ENCODE assay signal across 25 cellular contexts in genomic region chr5:173826179-173826920, GRCh38.
DNase-seq lines count a peak whose midpoint lies in the region; ATAC-seq, FAIRE-seq and TF ChIP-seq lines count a peak whose summit lies in the region.
"Had no signal": no experiment of that assay in that cellular context is flagged by ENCODE, and none has a peak within 500 bp of the region (broad histone marks: within the 10 kb centered on the region; RNA-seq: fewer than 3 reads in every experiment).

No MANE protein-coding gene starts in this region.

- H3K4me3 Mint-ChIP-seq in Caco-2 (ENCODE audit: unreplicated experiment) = no peak overlapping the region
- H3K4me3 Mint-ChIP-seq in astrocyte (ENCODE audit: unreplicated experiment) = no peak overlapping the region
- H3K4me3 Mint-ChIP-seq: central memory CD8-positive, alpha-beta T cell; mesothelial cell of epicardium; natural killer cell treated with Interleukin-12 subunit alpha and Interleukin-12 subunit beta and Interleukin-15 and Interleukin-18, amount 100 ng/mL, for 72 hours; stimulated activated naive CD8-positive, alpha-beta T cell treated with anti-CD3 and anti-CD28 coated beads, Interleukin-15, amount 100 ng/mL, for 72 hours had no signal

- in situ Hi-C loops in GM13977 (cut with MboI; ENCODE audit: low pct_unique_long_range_greater_than_20kb, low sequenced_read_pairs, unreplicated experiment) = no loop called here

- no peak overlapping the region for H3K4me2 ChIP-seq in astrocyte (ENCODE audit: low read length)

- ATAC-seq in upper lobe of left lung (ENCODE audit: low FRiP score in 2 of 2) (no peak), HG03342 (IDR thresholded peaks at IDR 0.05; ENCODE audit: unreplicated experiment) (no peak)
- ATAC-seq: activated naive CD4-positive, alpha-beta T cell treated with anti-CD3 and anti-CD28 coated beads, Interleukin-2, amount 50 U/mL, for 72 hours; HCT116; natural killer cell treated with Interleukin-12 subunit alpha and Interleukin-12 subunit beta and Interleukin-15 and Interleukin-18, amount 100 ng/mL, for 72 hours; stimulated activated naive CD8-positive, alpha-beta T cell treated with anti-CD3 and anti-CD28 coated beads, Interleukin-15, amount 100 ng/mL, for 72 hours had no signal

- peaks cover 6% of the 10 kb centered on the region for H3K36me3 Mint-ChIP-seq in Caco-2 (ENCODE audit: insufficient read depth, unreplicated experiment)
- no peaks in the 10 kb centered on the region for H3K36me3 Mint-ChIP-seq in astrocyte (ENCODE audit: low read depth, unreplicated experiment)
- H3K36me3 Mint-ChIP-seq: mesothelial cell of epicardium; natural killer cell treated with Interleukin-12 subunit alpha and Interleukin-12 subunit beta and Interleukin-15 and Interleukin-18, amount 100 ng/mL, for 72 hours had no signal

- peaks cover 13% of the 10 kb centered on the region for H3K9me3 Mint-ChIP-seq in Caco-2 (ENCODE audit: unreplicated experiment)
- peaks cover 6% of the 10 kb centered on the region for H3K9me3 Mint-ChIP-seq in astrocyte (ENCODE audit: unreplicated experiment)
- H3K9me3 Mint-ChIP-seq: natural killer cell treated with Interleukin-12 subunit alpha and Interleukin-12 subunit beta and Interleukin-15 and Interleukin-18, amount 100 ng/mL, for 72 hours had no signal

- no peak for TF ChIP-seq EP300 in upper lobe of left lung (IDR thresholded peaks at IDR 0.05)

- FAIRE-seq in astrocyte (lab: Jason Lieb, UNC) = no peak
- FAIRE-seq: A204.1 had no signal

- no peaks in the 10 kb centered on the region for H3K79me2 ChIP-seq in astrocyte (ENCODE audit: insufficient read depth, low read length)

- no TSS peak for BruUV-seq in Caco-2 (replicated peaks; lab: Mats Ljungman, UMichigan)

- H3K27ac Mint-ChIP-seq in Caco-2 (ENCODE audit: unreplicated experiment) = peak overlapping the region; percentile 60
- no peak overlapping the region for H3K27ac Mint-ChIP-seq in astrocyte (ENCODE audit: unreplicated experiment)
- H3K27ac Mint-ChIP-seq: activated naive CD4-positive, alpha-beta T cell treated with anti-CD3 and anti-CD28 coated beads, Interleukin-2, amount 50 U/mL, for 72 hours; mesothelial cell of epicardium; natural killer cell treated with Interleukin-12 subunit alpha and Interleukin-12 subunit beta and Interleukin-15 and Interleukin-18, amount 100 ng/mL, for 72 hours; stimulated activated naive CD8-positive, alpha-beta T cell treated with anti-CD3 and anti-CD28 coated beads, Interleukin-15, amount 100 ng/mL, for 72 hours had no signal

- TF ChIP-seq CTCF in Caco-2 (IDR thresholded peaks at IDR 0.05; ENCODE audit: insufficient read depth in 1 of 2, low read depth in 1 of 2, low read length in 1 of 2, severe bottlenecking in 1 of 2, unreplicated experiment in 1 of 2) (no peak), astrocyte (IDR thresholded peaks at IDR 0.05; ENCODE audit: insufficient read depth, low read depth, low read length) (no peak), upper lobe of left lung (IDR thresholded peaks at IDR 0.05) (no peak), GM13977 (IDR thresholded peaks at IDR 0.05; ENCODE audit: extremely low read depth, insufficient read depth, missing control alignments) (no peak)

- H3K4me1 ChIP-seq in Caco-2 (peaks cover 50% of the 10 kb centered on the region), astrocyte (ENCODE audit: insufficient read depth, low read length) (peaks cover 30% of the 10 kb centered on the region), upper lobe of left lung (peaks cover 11 to 17% (median 16%) of the 10 kb centered on the region in 4 donors)

- H3K27me3 ChIP-seq in Caco-2 (replicated peaks; ENCODE audit: control insufficient read depth, insufficient read depth, low read length) (no peaks in the 10 kb centered on the region), astrocyte (ENCODE audit: insufficient read depth, low read length) (no peaks in the 10 kb centered on the region), upper lobe of left lung (no peaks in the 10 kb centered on the region)
- H3K27me3 ChIP-seq: BE2C, transverse colon had no signal

- H3K27me3 Mint-ChIP-seq in Caco-2 (ENCODE audit: insufficient read depth, unreplicated experiment) = no peaks in the 10 kb centered on the region
- peaks cover 2% of the 10 kb centered on the region for H3K27me3 Mint-ChIP-seq in astrocyte (ENCODE audit: low read depth, unreplicated experiment)
- H3K27me3 Mint-ChIP-seq: central memory CD8-positive, alpha-beta T cell; stimulated activated naive CD8-positive, alpha-beta T cell treated with anti-CD3 and anti-CD28 coated beads, Interleukin-15, amount 100 ng/mL, for 72 hours had no signal

- WGBS in upper lobe of left lung, 2 donors = 85 to 97% methylated on average over 8 of the region's 8 CpGs

- POLR2A ChIA-PET in Caco-2 (lab: Charles Lee) = interaction anchor here (1.5 kb wide), 1 partner anchor 62 kb away, joined by 5 read pairs; the partner anchor contains the start of gene CPEB4

- intact Hi-C loops in Caco-2 (cut with micrococcal nuclease; ENCODE audit: unreplicated experiment) = no loop called here

- CTCF ChIA-PET in Caco-2 (lab: Charles Lee) = interaction anchor here (1.0 kb wide), 1 partner anchor 99 kb away, joined by 3 read pairs; no protein-coding TSS in a partner anchor

- no peak overlapping the region for H3K9ac ChIP-seq in astrocyte (ENCODE audit: low read length)

- no peaks in the 10 kb centered on the region for H4K20me1 ChIP-seq in astrocyte (ENCODE audit: insufficient read depth, low read length)

- no peak overlapping the region for H3K4me3 ChIP-seq in Caco-2 (ENCODE audit: low read depth, low read length)
- no peak overlapping the region for H3K4me3 ChIP-seq in astrocyte (ENCODE audit: insufficient read depth, low read depth, low read length)
- H3K4me3 ChIP-seq in upper lobe of left lung = no peak overlapping the region
- H3K4me3 ChIP-seq: transverse colon had no signal

- H3K36me3 ChIP-seq in Caco-2 (ENCODE audit: control insufficient read depth, insufficient read depth, low read length) = no peaks in the 10 kb centered on the region
- no peaks in the 10 kb centered on the region for H3K36me3 ChIP-seq in astrocyte (ENCODE audit: insufficient read depth, low read length)
- no peaks in the 10 kb centered on the region for H3K36me3 ChIP-seq in upper lobe of left lung
- H3K36me3 ChIP-seq: BE2C, transverse colon had no signal

- no peaks in the 10 kb centered on the region for H3K9me3 ChIP-seq in Caco-2
- H3K9me3 ChIP-seq in astrocyte (ENCODE audit: insufficient read depth, low read depth, low read length) = peaks cover 5% of the 10 kb centered on the region
- H3K9me3 ChIP-seq in upper lobe of left lung = no peaks in the 10 kb centered on the region
- H3K9me3 ChIP-seq: BE2C, transverse colon had no signal

- H3K27ac ChIP-seq in astrocyte (ENCODE audit: low read depth, low read length) (peak overlapping the region; percentile 41), upper lobe of left lung (no peak overlapping the region)
- H3K27ac ChIP-seq: transverse colon had no signal

- H3K4me1 Mint-ChIP-seq in Caco-2 (ENCODE audit: low read depth, unreplicated experiment) (peaks cover 46% of the 10 kb centered on the region), astrocyte (ENCODE audit: low read depth, unreplicated experiment) (peaks cover 36% of the 10 kb centered on the region)

- H2AFZ ChIP-seq in astrocyte (ENCODE audit: low read depth, low read length) = no peak overlapping the region

- DNase-seq in Caco-2 (no peak), astrocyte (ENCODE audit: low read depth) (no peak), left kidney (ENCODE audit: low read depth, low spot score) (peak; percentile 64), renal cortical epithelial cell (ENCODE audit: low read depth) (peak; percentile 83), upper lobe of left lung (no peak), GM13977 (ENCODE audit: low spot score) (no peak)
- no peak for DNase-seq in activated CD4-positive, CD25-positive, alpha-beta regulatory T cell treated with anti-CD3 and anti-CD28 coated beads, Interleukin-2, amount 50 U/mL, for 72 hours
- DNase-seq: aorta; BE2C; dermis blood vessel endothelial cell; DND-41; left colon; NCI-H1092; NCI-H1930; NCI-H82; stimulated activated naive CD8-positive, alpha-beta T cell treated with anti-CD3 and anti-CD28 coated beads, Interleukin-15, amount 100 ng/mL, for 72 hours; T-helper 9 cell; transverse colon had no signal

- TF ChIP-seq POLR2A in upper lobe of left lung (IDR thresholded peaks at IDR 0.05) = no peak

Comparison
In these comparisons a context has a peak if more than half of its experiments do, and no peak if none do; other contexts are left out.
1. DNase-seq: peak in left kidney (single experiment) and renal cortical epithelial cell (single experiment); none in Caco-2 (0 of 2), astrocyte (single experiment), activated CD4-positive, CD25-positive, alpha-beta regulatory T cell treated with anti-CD3 and anti-CD28 coated beads, Interleukin-2, amount 50 U/mL, for 72 hours (single experiment), upper lobe of left lung (0 of 2) and GM13977 (single experiment).